8 cellular contexts compared by ENCODE assay signal in genomic region chr20:38748863-38749153, GRCh38. TPM values are rescaled to one million over a fixed set of nuclear protein-coding genes. Genes with fewer than 3 reads are reported as not detected.
DNase-seq lines count a peak whose midpoint lies in the region; ATAC-seq and TF ChIP-seq lines count a peak whose summit lies in the region.

No MANE protein-coding gene starts in this region.

- peak; percentile 25 for ATAC-seq in GM19463 (IDR thresholded peaks at IDR 0.05; ENCODE audit: unreplicated experiment)
- ATAC-seq in HG03175 (IDR thresholded peaks at IDR 0.05; ENCODE audit: unreplicated experiment), result no peak

- H3K9ac ChIP-seq in HUES64 (ENCODE audit: low read depth, low read length), result peak overlapping the region; percentile 82
- peak overlapping the region; percentile 76 for H3K9ac ChIP-seq in fibroblast of lung (ENCODE audit: insufficient read depth, low read length)

- DNase-seq in activated CD4-positive, alpha-beta memory T cell treated with anti-CD3 and anti-CD28 coated beads for 36 hours, result peak; percentile 80
- DNase-seq in fibroblast of lung (ENCODE audit: low read depth in 2 of 2) (no peak), progenitor cell of endocrine pancreas (ENCODE audit: low spot score, unreplicated experiment) (no peak), AG20443 (ENCODE audit: low spot score) (no peak)

- TF ChIP-seq CTCF in 22Rv1 (IDR thresholded peaks at IDR 0.05) (no peak), fibroblast of lung (conservative IDR thresholded peaks at IDR 0.05 in 1 of 2, IDR thresholded peaks at IDR 0.05 in 1 of 2; ENCODE audit: low read depth in 1 of 2, low read length in 2 of 2) (no peak), progenitor cell of endocrine pancreas (IDR thresholded peaks at IDR 0.05; ENCODE audit: unreplicated experiment) (no peak)

- WGBS in HUES64, result 3% methylated on average over 9 of the region's 9 CpGs

- no peaks in the 10 kb centered on the region for H3K27me3 Mint-ChIP-seq in activated CD4-positive, alpha-beta memory T cell treated with anti-CD3 and anti-CD28 coated beads for 36 hours
- peaks cover 16% of the 10 kb centered on the region for H3K27me3 Mint-ChIP-seq in progenitor cell of endocrine pancreas

- no peaks in the 10 kb centered on the region for H3K79me2 ChIP-seq in fibroblast of lung (ENCODE audit: control insufficient read depth, insufficient read depth, low read length)

- H3K4me1 ChIP-seq in HUES64 (ENCODE audit: insufficient read depth, low read length) (peaks cover 10% of the 10 kb centered on the region; the same call in 1 of the 2 replicates), fibroblast of lung (ENCODE audit: control insufficient read depth, extremely low read depth, insufficient read depth, low read length) (no peaks in the 10 kb centered on the region)

- H3K36me3 Mint-ChIP-seq in activated CD4-positive, alpha-beta memory T cell treated with anti-CD3 and anti-CD28 coated beads for 36 hours, result peaks cover 14% of the 10 kb centered on the region
- H3K36me3 Mint-ChIP-seq in progenitor cell of endocrine pancreas (ENCODE audit: insufficient read depth), result peaks cover 4% of the 10 kb centered on the region

- peaks cover 26% of the 10 kb centered on the region for H3K4me1 Mint-ChIP-seq in activated CD4-positive, alpha-beta memory T cell treated with anti-CD3 and anti-CD28 coated beads for 36 hours (ENCODE audit: low read depth)
- H3K4me1 Mint-ChIP-seq in progenitor cell of endocrine pancreas (ENCODE audit: low read depth), result peaks cover 9% of the 10 kb centered on the region

- no peaks in the 10 kb centered on the region for H4K20me1 ChIP-seq in fibroblast of lung (ENCODE audit: control insufficient read depth, extremely low read depth, insufficient read depth, low read length)

- H3K4me3 Mint-ChIP-seq in activated CD4-positive, alpha-beta memory T cell treated with anti-CD3 and anti-CD28 coated beads for 36 hours, result peak overlapping the region; percentile 89
- peak overlapping the region; percentile 87 for H3K4me3 Mint-ChIP-seq in progenitor cell of endocrine pancreas (ENCODE audit: low read depth)

- peak overlapping the region; percentile 64 for H3K27ac Mint-ChIP-seq in activated CD4-positive, alpha-beta memory T cell treated with anti-CD3 and anti-CD28 coated beads for 36 hours
- H3K27ac Mint-ChIP-seq in progenitor cell of endocrine pancreas, result peak overlapping the region; percentile 73

- H2AFZ ChIP-seq in fibroblast of lung (ENCODE audit: low read length), result peak overlapping the region; percentile 98

- H3K9me3 Mint-ChIP-seq in activated CD4-positive, alpha-beta memory T cell treated with anti-CD3 and anti-CD28 coated beads for 36 hours, result no peaks in the 10 kb centered on the region
- no peaks in the 10 kb centered on the region for H3K9me3 Mint-ChIP-seq in progenitor cell of endocrine pancreas (ENCODE audit: low read depth)

- H3K27ac ChIP-seq in 22Rv1 (peak overlapping the region; percentile 87), HUES64 (ENCODE audit: low read depth, low read length) (no peak overlapping the region), fibroblast of lung (ENCODE audit: insufficient read depth, low read length) (peak overlapping the region; percentile 86)

- CTCF ChIA-PET in activated CD4-positive, alpha-beta memory T cell treated with anti-CD3 and anti-CD28 coated beads for 36 hours (lab: Charles Lee), result interaction anchor here (1.2 to 7.4 kb wide), 6 partner anchors 18 to 144 kb away, joined by 3 to 85 read pairs (median 22); no protein-coding TSS in a partner anchor

- intact Hi-C loops in activated CD4-positive, alpha-beta memory T cell treated with anti-CD3 and anti-CD28 coated beads for 36 hours (cut with micrococcal nuclease), result loop anchor here (1.0 to 5.0 kb wide), 5 partner anchors 16 to 144 kb away; partner anchors contain the start of gene PPP1R16B

- peak overlapping the region; percentile 84 for H3K4me2 ChIP-seq in fibroblast of lung (ENCODE audit: extremely low read depth, insufficient read depth, low read length)

- H3K36me3 ChIP-seq in HUES64 (ENCODE audit: insufficient read depth, low read length), result peaks cover 27% of the 10 kb centered on the region
- H3K36me3 ChIP-seq in fibroblast of lung (ENCODE audit: control insufficient read depth, insufficient read depth, low read length), result peaks cover 1% of the 10 kb centered on the region

- peaks cover 22% of the 10 kb centered on the region for H3K27me3 ChIP-seq in HUES64 (ENCODE audit: insufficient read depth, low read length)
- H3K27me3 ChIP-seq in fibroblast of lung (ENCODE audit: control insufficient read depth, insufficient read depth, low read length), result no peaks in the 10 kb centered on the region

- H3K9me3 ChIP-seq in HUES64 (ENCODE audit: insufficient read depth, low read depth, low read length) (no peaks in the 10 kb centered on the region), fibroblast of lung (ENCODE audit: control insufficient read depth, insufficient read depth, low read depth, low read length) (no peaks in the 10 kb centered on the region)

- POLR2A ChIA-PET in activated CD4-positive, alpha-beta memory T cell treated with anti-CD3 and anti-CD28 coated beads for 36 hours (lab: Charles Lee), result interaction anchor here (1.0 to 1.1 kb wide), 2 partner anchors 145 to 152 kb away, joined by 3 to 5 read pairs; no protein-coding TSS in a partner anchor

- H3K4me3 ChIP-seq in HUES64 (ENCODE audit: low read length), result peak overlapping the region; percentile 92
- H3K4me3 ChIP-seq in fibroblast of lung (replicated peaks in 1 of 4; ENCODE audit: control extremely low read depth in 1 of 4, insufficient read depth in 1 of 4, low read depth in 3 of 4, low read length in 4 of 4), result peak overlapping the region; percentile 71 to 92 (median 83)

RNA-seq across cellular contexts. Expression of gene ACTR5, which starts 0.5 kb away (rescaled TPM):
- polyA plus RNA-seq in HUES64 (2013, experiment 1 of 2), result 10.3 TPM
- 8.9 TPM for polyA plus RNA-seq in HUES64 (2013, experiment 2 of 2)
- total RNA-seq in activated CD4-positive, alpha-beta memory T cell treated with anti-CD3 and anti-CD28 coated beads for 36 hours, result 10 to 100 TPM; 11.0 TPM
- 5.9 and 7.2 TPM in 2 replicates for total RNA-seq in fibroblast of lung
- polyA plus RNA-seq in fibroblast of lung, result 4.4 and 4.9 TPM in 2 replicates
- 3.0 and 4.4 TPM in 2 replicates for polyA plus RNA-seq in fibroblast of lung (2012)
- polyA minus RNA-seq in fibroblast of lung (ENCODE audit: low replicate concordance), result 2.8 and 3.2 TPM in 2 replicates
- total RNA-seq in progenitor cell of endocrine pancreas, result 9.8 and 10.3 TPM in 2 replicates

RNA-seq across cellular contexts. Expression of gene SLC32A1, which starts 24.5 kb away (rescaled TPM):
- polyA plus RNA-seq in HUES64 (2013, experiment 1 of 2), result 0.15 TPM
- 0.13 TPM for polyA plus RNA-seq in HUES64 (2013, experiment 2 of 2)
- total RNA-seq in activated CD4-positive, alpha-beta memory T cell treated with anti-CD3 and anti-CD28 coated beads for 36 hours, result not detected
- not detected in 2 replicates for total RNA-seq in fibroblast of lung
- not detected in 2 replicates for polyA plus RNA-seq in fibroblast of lung
- not detected in 2 replicates for polyA plus RNA-seq in fibroblast of lung (2012)
- polyA minus RNA-seq in fibroblast of lung (ENCODE audit: low replicate concordance), result not detected in 2 replicates
- total RNA-seq in progenitor cell of endocrine pancreas, result not detected in 2 replicates

RNA-seq across cellular contexts. Expression of gene PPP1R16B, which starts 56.7 kb away (rescaled TPM):
- 4.2 TPM for polyA plus RNA-seq in HUES64 (2013, experiment 1 of 2)
- 4.4 TPM for polyA plus RNA-seq in HUES64 (2013, experiment 2 of 2)
- total RNA-seq in activated CD4-positive, alpha-beta memory T cell treated with anti-CD3 and anti-CD28 coated beads for 36 hours, result 100 to 1,000 TPM; 111 to 114 TPM
- total RNA-seq in fibroblast of lung, result under 0.01 TPM in 2 replicates
- polyA plus RNA-seq in fibroblast of lung, result not detected in 2 replicates
- polyA plus RNA-seq in fibroblast of lung (2012), result not detected in 2 replicates
- polyA minus RNA-seq in fibroblast of lung (ENCODE audit: low replicate concordance), result not detected in 2 replicates
- not detected in 2 replicates for total RNA-seq in progenitor cell of endocrine pancreas

Comparison
In these comparisons a context has a peak if more than half of its experiments do, and no peak if none do; other contexts are left out.
1. RNA of gene PPP1R16B, which starts 56.7 kb away (total RNA-seq): 111 to 114 TPM in activated CD4-positive, alpha-beta memory T cell treated with anti-CD3 and anti-CD28 coated beads for 36 hours; not detected in progenitor cell of endocrine pancreas and under 0.01 TPM in fibroblast of lung; every median in the first group is over 100 times any median in the second.